ENCODE assay signal across 1 cellular context in genomic region chr18:24402209-24402785, GRCh38.
TF ChIP-seq lines count a peak whose summit lies in the region.

No MANE protein-coding gene starts in this region.

TF ChIP-seq in K562, 482 proteins besides CTCF, POLR2A, EP300 and RAD21:
- no peak for TF ChIP-seq BHLHE40 (IDR thresholded peaks at IDR 0.05; ENCODE audit: low read length)
- no peak for TF ChIP-seq ZHX1 (conservative IDR thresholded peaks at IDR 0.05; ENCODE audit: low read length)
- no peak for TF ChIP-seq ATF4 (CRISPR knock-in tag; IDR thresholded peaks at IDR 0.05)
- TF ChIP-seq ZNF384 (IDR thresholded peaks at IDR 0.05; ENCODE audit: low read depth, low read length): no peak
- no peak for TF ChIP-seq FIP1L1 (IDR thresholded peaks at IDR 0.05; ENCODE audit: low read depth, low read length, poor library complexity, severe bottlenecking)
- TF ChIP-seq NBN (IDR thresholded peaks at IDR 0.05; ENCODE audit: low read depth): no peak
- TF ChIP-seq DLX4 (CRISPR knock-in tag; IDR thresholded peaks at IDR 0.05): no peak
- no peak for TF ChIP-seq DACH1 (IDR thresholded peaks at IDR 0.05; ENCODE audit: partially characterized antibody)
- no peak for TF ChIP-seq TEAD1 (CRISPR knock-in tag; IDR thresholded peaks at IDR 0.05)
- no peak for TF ChIP-seq REST (CRISPR knock-in tag; IDR thresholded peaks at IDR 0.05; ENCODE audit: low read depth)
- no peak for TF ChIP-seq ETS1 (conservative IDR thresholded peaks at IDR 0.05; ENCODE audit: control insufficient read depth, low read depth, low read length)
- TF ChIP-seq FOSL1 (tag; conservative IDR thresholded peaks at IDR 0.05): no peak
- no peak for TF ChIP-seq E2F6 (IDR thresholded peaks at IDR 0.05; ENCODE audit: borderline replicate concordance in 1 of 2, extremely low read depth in 1 of 2, insufficient read depth in 1 of 2, insufficient read length in 1 of 2, low read depth in 1 of 2, low read length in 1 of 2, poor library complexity in 1 of 2, severe bottlenecking in 1 of 2)
